14 cellular contexts compared by ENCODE assay signal in genomic region chr19:3357362-3357730, GRCh38. TPM values are rescaled to one million over a fixed set of nuclear protein-coding genes. Genes with fewer than 3 reads are reported as not detected.
A peak's percentile ranks its signal among the peaks of the same experiment; 100 is the strongest.
DNase-seq lines count a peak whose midpoint lies in the region; ATAC-seq and TF ChIP-seq lines count a peak whose summit lies in the region.
"Had no signal": no experiment of that assay in that cellular context is flagged by ENCODE, and none has a peak within 500 bp of the region (broad histone marks: within the 10 kb centered on the region; RNA-seq: fewer than 3 reads in every experiment).

No MANE protein-coding gene starts in this region.

- H3K36me3 Mint-ChIP-seq in activated T-cell treated with anti-CD3 and anti-CD28 coated beads, Interleukin-2, amount 50 U/mL, for 24 hours (ENCODE audit: low read depth) = peaks cover 8% of the 10 kb centered on the region
- H3K36me3 Mint-ChIP-seq in type B pancreatic cell (no peaks in the 10 kb centered on the region), osteocyte (ENCODE audit: unreplicated experiment) (no peaks in the 10 kb centered on the region)

- H3K27ac Mint-ChIP-seq in activated T-cell treated with anti-CD3 and anti-CD28 coated beads, Interleukin-2, amount 50 U/mL, for 24 hours = no peak overlapping the region
- H3K27ac Mint-ChIP-seq in type B pancreatic cell (no peak overlapping the region), osteocyte (ENCODE audit: unreplicated experiment) (no peak overlapping the region)

- H3K9me3 ChIP-seq in left ventricle myocardium inferior (replicated peaks) (peaks cover 8% of the 10 kb centered on the region), gastroesophageal sphincter (peaks cover 0 to 8% (median 0%) of the 10 kb centered on the region in 3 donors)
- H3K9me3 ChIP-seq: BE2C, upper lobe of right lung had no signal

- H3K4me1 Mint-ChIP-seq in activated T-cell treated with anti-CD3 and anti-CD28 coated beads, Interleukin-2, amount 50 U/mL, for 24 hours (ENCODE audit: low read depth) = peaks cover 35% of the 10 kb centered on the region
- H3K4me1 Mint-ChIP-seq in type B pancreatic cell (ENCODE audit: unreplicated experiment) (peaks cover 5% of the 10 kb centered on the region), osteocyte (ENCODE audit: unreplicated experiment) (peaks cover 17% of the 10 kb centered on the region)

- H3K27me3 ChIP-seq in left ventricle myocardium inferior (ENCODE audit: low read depth) (no peaks in the 10 kb centered on the region), gastroesophageal sphincter (no peaks in the 10 kb centered on the region)
- H3K27me3 ChIP-seq: BE2C, upper lobe of right lung had no signal

- WGBS in gastroesophageal sphincter (ENCODE audit: low coverage in 1 of 2), 2 donors = 45 to 60% methylated on average over 2 to 4 of the region's 8 CpGs

- H3K4me1 ChIP-seq in left ventricle myocardium inferior (peaks cover 34% of the 10 kb centered on the region), gastroesophageal sphincter (peaks cover 0 to 36% (median 18%) of the 10 kb centered on the region in 3 donors)

- ATAC-seq in left cardiac atrium = no peak
- ATAC-seq in gastroesophageal sphincter = no peak
- no peak for ATAC-seq in HG03565 (IDR thresholded peaks at IDR 0.05; ENCODE audit: unreplicated experiment)
- ATAC-seq: upper lobe of right lung had no signal

- H3K9me3 Mint-ChIP-seq in activated T-cell treated with anti-CD3 and anti-CD28 coated beads, Interleukin-2, amount 50 U/mL, for 24 hours = no peaks in the 10 kb centered on the region
- H3K9me3 Mint-ChIP-seq in type B pancreatic cell = no peaks in the 10 kb centered on the region
- no peaks in the 10 kb centered on the region for H3K9me3 Mint-ChIP-seq in osteocyte (ENCODE audit: unreplicated experiment)

- intact Hi-C loops in left ventricle myocardium inferior (cut with micrococcal nuclease) = no loop called here
- intact Hi-C loops in left cardiac atrium (cut with DNase I) = no loop called here

- H3K36me3 ChIP-seq in left ventricle myocardium inferior = no peaks in the 10 kb centered on the region
- no peaks in the 10 kb centered on the region for H3K36me3 ChIP-seq in gastroesophageal sphincter
- H3K36me3 ChIP-seq: BE2C, SJSA1, upper lobe of right lung had no signal

- H3K27me3 Mint-ChIP-seq in activated T-cell treated with anti-CD3 and anti-CD28 coated beads, Interleukin-2, amount 50 U/mL, for 24 hours = peaks cover 6% of the 10 kb centered on the region
- peaks cover 63% of the 10 kb centered on the region for H3K27me3 Mint-ChIP-seq in type B pancreatic cell
- H3K27me3 Mint-ChIP-seq in osteocyte (ENCODE audit: unreplicated experiment) = no peaks in the 10 kb centered on the region

- no peak overlapping the region for H3K4me3 ChIP-seq in left ventricle myocardium inferior
- H3K4me3 ChIP-seq in gastroesophageal sphincter = no peak overlapping the region
- H3K4me3 ChIP-seq: SJSA1, upper lobe of right lung had no signal

- TF ChIP-seq EP300 in gastroesophageal sphincter (IDR thresholded peaks at IDR 0.05) = no peak

- peak overlapping the region; percentile 99 for H3K27ac ChIP-seq in left ventricle myocardium inferior (replicated peaks)
- peak overlapping the region; percentile 90 to 100 (median 100) for H3K27ac ChIP-seq in gastroesophageal sphincter
- H3K27ac ChIP-seq: SJSA1, upper lobe of right lung had no signal

- TF ChIP-seq CTCF in left ventricle myocardium inferior (IDR thresholded peaks at IDR 0.05; ENCODE audit: borderline replicate concordance) = no peak
- TF ChIP-seq CTCF in gastroesophageal sphincter (IDR thresholded peaks at IDR 0.05) = no peak
- no peak for TF ChIP-seq CTCF in type B pancreatic cell (conservative IDR thresholded peaks at IDR 0.05)
- TF ChIP-seq CTCF in osteocyte (IDR thresholded peaks at IDR 0.05) = no peak

- TF ChIP-seq POLR2A in gastroesophageal sphincter (IDR thresholded peaks at IDR 0.05) = no peak

- DNase-seq in left ventricle myocardium inferior (no peak), left cardiac atrium (no peak), type B pancreatic cell (ENCODE audit: extremely low spot score, unreplicated experiment) (no peak), NAMALWA (ENCODE audit: low spot score) (no peak), osteocyte (ENCODE audit: extremely low spot score, unreplicated experiment) (no peak)
- peak; percentile 37 for DNase-seq in activated T-cell treated with anti-CD3 and anti-CD28 coated beads, Interleukin-2, amount 50 U/mL, for 24 hours
- DNase-seq: activated CD4-positive, CD25-positive, alpha-beta regulatory T cell treated with anti-CD3 and anti-CD28 coated beads, Interleukin-2, amount 50 U/mL, for 72 hours; BE2C; GF-D8; NCI-H1436 treated with DMSO at 0.1 percent for 48 hours; upper lobe of right lung had no signal

- H3K4me3 Mint-ChIP-seq in activated T-cell treated with anti-CD3 and anti-CD28 coated beads, Interleukin-2, amount 50 U/mL, for 24 hours = peak overlapping the region; percentile 32
- H3K4me3 Mint-ChIP-seq in type B pancreatic cell (peak overlapping the region; percentile 68), osteocyte (ENCODE audit: unreplicated experiment) (no peak overlapping the region)

RNA-seq across cellular contexts. Expression of gene NFIC, which starts 9.0 kb away (rescaled TPM):
- 145 TPM for total RNA-seq in left ventricle myocardium inferior
- total RNA-seq in left cardiac atrium = 100 to 1,000 TPM; 144 to 173 TPM
- total RNA-seq in gastroesophageal sphincter = 100 to 1,000 TPM; 125 to 285 (median 155) TPM
- 12.5 and 17.8 TPM in 2 replicates for total RNA-seq in type B pancreatic cell (ENCODE audit: low replicate concordance)
- 61.4 and 63.8 TPM in 2 replicates for total RNA-seq in osteocyte
